Comparison of ENCODE assay signal across 8 cellular contexts in the genomic region with DNA sequence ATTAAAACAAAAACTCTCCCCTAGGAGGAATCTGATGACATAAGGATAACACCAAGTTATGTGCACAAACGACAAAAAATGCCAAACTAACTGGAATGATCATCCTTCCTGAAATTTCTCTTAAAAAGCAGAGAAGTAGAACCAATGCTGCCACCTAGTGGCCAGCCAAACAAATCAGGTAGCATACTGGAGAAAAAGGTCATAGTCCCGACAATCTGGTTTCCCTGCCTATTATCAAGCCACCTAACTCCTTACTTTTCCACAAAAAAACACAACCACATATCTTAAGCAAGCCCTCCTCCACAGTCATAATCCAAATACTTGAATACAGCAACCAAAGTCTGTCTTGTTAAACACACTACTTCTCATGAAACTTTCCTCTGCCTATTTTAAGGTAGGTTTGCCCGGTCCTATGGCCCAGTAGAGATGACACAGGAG. TPM values are rescaled to one million over a fixed set of nuclear protein-coding genes. Genes with fewer than 3 reads are reported as not detected.
DNase-seq lines count a peak whose midpoint lies in the region; ATAC-seq, FAIRE-seq and TF ChIP-seq lines count a peak whose summit lies in the region.

No MANE protein-coding gene starts in this region.

- peaks cover 3% of the 10 kb centered on the region for H3K23me2 ChIP-seq in H1 (ENCODE audit: low read depth, low read length)

- no peak for TF ChIP-seq POLR2A in H1 (IDR thresholded peaks at IDR 0.05; ENCODE audit: control extremely low read depth in 1 of 2, low read depth in 2 of 2, low read length in 2 of 2)

- H3K27me3 ChIP-seq in H1 (replicated peaks in 1 of 4; ENCODE audit: control insufficient read depth in 3 of 4, extremely low read depth in 1 of 4, insufficient read depth in 3 of 4, low read length in 3 of 4): no peaks in the 10 kb centered on the region

- WGBS in H1 (ENCODE audit: extremely low coverage in 1 of 2, insufficient coverage in 1 of 2, insufficient read length in 1 of 2, insufficient replicate concordance in 2 of 2, low coverage in 1 of 2, low lambda C conversion rate in 2 of 2, missing lambda C conversion rate in 1 of 2), 2 experiments: 66% methylated on average over 3 of the region's 3 CpGs; no CpG with 5 or more reads in 1 of the 2 experiments

- no peak overlapping the region for H2BK120ac ChIP-seq in H1 (replicated peaks; ENCODE audit: low read depth, low read length)

- H3K4me1 ChIP-seq in H1 (replicated peaks in 1 of 4; ENCODE audit: control insufficient read depth in 3 of 4, insufficient read depth in 4 of 4, low read length in 3 of 4): peaks cover 0 to 4% (median 1%) of the 10 kb centered on the region in 4 experiments; a peak in 2 of 7 replicates
- H3K4me1 ChIP-seq in mucosa of descending colon (ENCODE audit: low read depth): peaks cover 27% of the 10 kb centered on the region

- no peaks in the 10 kb centered on the region for H3K79me2 ChIP-seq in H1 (ENCODE audit: control insufficient read depth in 1 of 2, insufficient read depth in 2 of 2, low read length in 2 of 2)

- H3K4me2 ChIP-seq in H1 (ENCODE audit: insufficient read depth in 1 of 2, low read depth in 2 of 2, low read length in 2 of 2): no peak overlapping the region

- POLR2A ChIA-PET in H1 (lab: Charles Lee; ENCODE audit: partially characterized antibody): no interaction called here

- H4K91ac ChIP-seq in H1 (replicated peaks; ENCODE audit: insufficient read length, low read length): no peak overlapping the region

- FAIRE-seq in H1 (lab: Jason Lieb, UNC): peak; percentile 92

- H3K27ac ChIP-seq in H1 (ENCODE audit: low read depth, low read length): no peak overlapping the region

- H3K79me1 ChIP-seq in H1 (ENCODE audit: low read depth, low read length): no peaks in the 10 kb centered on the region

- no peak overlapping the region for H4K8ac ChIP-seq in H1 (ENCODE audit: extremely low read depth, insufficient read depth, low read length)

- H3K23ac ChIP-seq in H1 (ENCODE audit: insufficient read length): no peak overlapping the region

- H2AK5ac ChIP-seq in H1 (ENCODE audit: low read depth, low read length): no peak overlapping the region

- TF ChIP-seq RAD21 in H1 (IDR thresholded peaks at IDR 0.05 in 1 of 2, conservative IDR thresholded peaks at IDR 0.05 in 1 of 2; ENCODE audit: low read depth in 2 of 2, low read length in 2 of 2): peak; percentile 72 to 77

- DNase-seq in AG09309 (ENCODE audit: low read depth) (peak; percentile 60), GOT3 (lab: John Stamatoyannopoulos, UW) (peak; percentile 11), NCI-H748 (lab: John Stamatoyannopoulos, UW; ENCODE audit: unreplicated experiment) (peak; percentile 75), H1 (ENCODE audit: low read depth in 1 of 2, low spot score in 2 of 2) (peak in 1 of 2 experiments; percentile 70), mucosa of descending colon (peak in 2 of 3 donors; percentile 69 to 90)
- peak; percentile 62 to 74 for DNase-seq in activated CD4-positive, alpha-beta T cell treated with anti-CD3 and anti-CD28 coated beads, Interleukin-2, amount 50 U/mL, for 48 hours
- DNase-seq in stimulated activated CD8-positive, alpha-beta memory T cell treated with anti-CD3 and anti-CD28 coated beads, Interleukin-7, amount 100 ng/mL, for 24 hours (ENCODE audit: low read depth): peak; percentile 31

- no peak overlapping the region for H3K9ac ChIP-seq in H1 (replicated peaks in 1 of 4; ENCODE audit: extremely low read depth in 1 of 4, low read depth in 3 of 4, low read length in 3 of 4)

- CTCF ChIA-PET in H1 (lab: Charles Lee; ENCODE audit: partially characterized antibody): interaction anchor here (0.8 to 3.4 kb wide), 9 partner anchors 7 to 174 kb away, joined by 3 to 14 read pairs (median 4); partner anchors contain the start of genes APOBEC2 and UNC5CL

- H3K9me3 ChIP-seq in H1 (ENCODE audit: insufficient read depth in 2 of 2, low read depth in 1 of 2, low read length in 1 of 2) (no peaks in the 10 kb centered on the region), mucosa of descending colon (no peaks in the 10 kb centered on the region)

- H3K14ac ChIP-seq in H1 (ENCODE audit: insufficient read length): no peak overlapping the region

- peak; percentile 80 for TF ChIP-seq CTCF in AG09309 (IDR thresholded peaks at IDR 0.05; ENCODE audit: control insufficient read depth, insufficient read depth, low read depth, low read length, missing control alignments)
- peak in 2 of 3 experiments; percentile 54 to 79; a peak in 2 of 4 replicates for TF ChIP-seq CTCF in H1 (IDR thresholded peaks at IDR 0.05; ENCODE audit: control extremely low read depth in 1 of 3, insufficient read depth in 1 of 3, low read depth in 1 of 3, low read length in 3 of 3)
- TF ChIP-seq CTCF in mucosa of descending colon (IDR thresholded peaks at IDR 0.05): peak; percentile 73

- H2BK15ac ChIP-seq in H1 (ENCODE audit: low read length): no peak overlapping the region

- H4K5ac ChIP-seq in H1 (ENCODE audit: insufficient read length, low read depth, low read length): no peak overlapping the region

- no peak overlapping the region for H3K4me3 ChIP-seq in AG09309 (ENCODE audit: control insufficient read depth, low read depth, low read length)
- no peak overlapping the region for H3K4me3 ChIP-seq in H1 (ENCODE audit: extremely low read depth in 1 of 4, insufficient read depth in 2 of 4, low read depth in 3 of 4, low read length in 4 of 4)
- no peak overlapping the region for H3K4me3 ChIP-seq in mucosa of descending colon

- H3K56ac ChIP-seq in H1 (replicated peaks; ENCODE audit: insufficient read length, low read depth, low read length): no peak overlapping the region

- no peak overlapping the region for H3K4ac ChIP-seq in H1 (replicated peaks; ENCODE audit: insufficient read length, low read depth, low read length)

- intact Hi-C loops in mucosa of descending colon (cut with DNase I, micrococcal nuclease): loop anchor here in 1 of 2 donors (5.0 kb wide), 1 partner anchor 60 kb away; no protein-coding TSS in a partner anchor

- no peak overlapping the region for H2AFZ ChIP-seq in H1 (ENCODE audit: low read length)

- no peak overlapping the region for H2BK12ac ChIP-seq in H1 (ENCODE audit: low read depth, low read length)

- no peak for TF ChIP-seq EP300 in H1 (IDR thresholded peaks at IDR 0.05; ENCODE audit: borderline replicate concordance in 1 of 2, low read depth in 2 of 2, low read length in 2 of 2)

- ATAC-seq in mucosa of descending colon (peak; percentile 47), GM19035 (IDR thresholded peaks at IDR 0.05; ENCODE audit: unreplicated experiment) (no peak)

- H3K18ac ChIP-seq in H1 (ENCODE audit: extremely low read depth, low read length): no peak overlapping the region

- H2BK20ac ChIP-seq in H1 (ENCODE audit: low read length): no peak overlapping the region

- no peak overlapping the region for H2BK5ac ChIP-seq in H1 (ENCODE audit: low read depth, low read length)

- H3K36me3 ChIP-seq in H1 (ENCODE audit: control insufficient read depth in 2 of 4, insufficient read depth in 4 of 4, low read length in 3 of 4): peaks cover 4 to 48% (median 26%) of the 10 kb centered on the region in 4 experiments; a peak in 7 of 8 replicates
- no peaks in the 10 kb centered on the region for H3K36me3 ChIP-seq in mucosa of descending colon (ENCODE audit: low read depth)

- H4K20me1 ChIP-seq in H1 (replicated peaks in 1 of 2; ENCODE audit: control insufficient read depth in 1 of 2, insufficient read depth in 2 of 2, low read length in 2 of 2): no peaks in the 10 kb centered on the region

RNA-seq across cellular contexts. Expression of gene OARD1, which starts 5.3 kb away (rescaled TPM):
- 35.1 and 35.8 TPM in 2 replicates for total RNA-seq in H1 (2021; fragmentation: NEBNext Ultra II Directional; extraction: Animal tissue kit (Norgen Biotek cat#: 25700))
- polyA plus RNA-seq in H1 (2011; rRNA removed): 10.0 and 16.8 TPM in 2 replicates
- 23.6 TPM for polyA plus RNA-seq in H1 (2011; cell fraction: cytosol; rRNA removed)
- 17.7 TPM for polyA plus RNA-seq in H1 (2011; cell fraction: nucleus; rRNA removed)
- polyA plus RNA-seq in H1 (2012, experiment 1 of 2): 39.9 to 57.0 TPM (median 45.3 TPM) in 4 replicates
- 14.5 TPM for polyA plus RNA-seq in H1 (2012, experiment 2 of 2)
- 39.3 TPM for polyA plus RNA-seq in H1 (2013, experiment 1 of 2)
- polyA plus RNA-seq in H1 (2013, experiment 2 of 2): 38.0 TPM
- 12.1 and 14.3 TPM in 2 replicates for polyA minus RNA-seq in H1 (2011; rRNA and poly(A)+ RNA removed)
- polyA minus RNA-seq in H1 (2011; cell fraction: cytosol; rRNA and poly(A)+ RNA removed): 6.8 TPM
- 31.0 TPM for polyA minus RNA-seq in H1 (2011; cell fraction: nucleus; rRNA and poly(A)+ RNA removed)
- 10 to 100 TPM; 23.0 to 37.4 (median 23.7) TPM for total RNA-seq in mucosa of descending colon

RNA-seq across cellular contexts. Expression of gene NFYA, which starts 5.9 kb away (rescaled TPM):
- total RNA-seq in H1 (2021; fragmentation: NEBNext Ultra II Directional; extraction: Animal tissue kit (Norgen Biotek cat#: 25700)): 33.7 and 35.5 TPM in 2 replicates
- 19.7 and 19.8 TPM in 2 replicates for polyA plus RNA-seq in H1 (2011; rRNA removed)
- polyA plus RNA-seq in H1 (2011; cell fraction: cytosol; rRNA removed): 16.0 TPM
- 31.4 TPM for polyA plus RNA-seq in H1 (2011; cell fraction: nucleus; rRNA removed)
- 28.7 to 39.9 TPM (median 32.2 TPM) in 4 replicates for polyA plus RNA-seq in H1 (2012, experiment 1 of 2)
- polyA plus RNA-seq in H1 (2012, experiment 2 of 2): 2.5 TPM
- polyA plus RNA-seq in H1 (2013, experiment 1 of 2): 16.5 TPM
- polyA plus RNA-seq in H1 (2013, experiment 2 of 2): 17.7 TPM
- 82.8 and 113 TPM in 2 replicates for polyA minus RNA-seq in H1 (2011; rRNA and poly(A)+ RNA removed)
- 29.5 TPM for polyA minus RNA-seq in H1 (2011; cell fraction: cytosol; rRNA and poly(A)+ RNA removed)
- 37.6 TPM for polyA minus RNA-seq in H1 (2011; cell fraction: nucleus; rRNA and poly(A)+ RNA removed)
- 10 to 100 TPM; 19.0 to 20.9 (median 20.2) TPM for total RNA-seq in mucosa of descending colon

RNA-seq across cellular contexts. Expression of gene APOBEC2, which starts 13.9 kb away (rescaled TPM):
- total RNA-seq in H1 (2021; fragmentation: NEBNext Ultra II Directional; extraction: Animal tissue kit (Norgen Biotek cat#: 25700)): not detected in 2 replicates
- polyA plus RNA-seq in H1 (2011; rRNA removed): not detected in 2 replicates
- polyA plus RNA-seq in H1 (2011; cell fraction: cytosol; rRNA removed): not detected
- not detected for polyA plus RNA-seq in H1 (2011; cell fraction: nucleus; rRNA removed)
- polyA plus RNA-seq in H1 (2012, experiment 1 of 2): 0.21 to 0.53 TPM (median 0.42 TPM) in 3 of 4 replicates, not detected in the other
- not detected for polyA plus RNA-seq in H1 (2012, experiment 2 of 2)
- polyA plus RNA-seq in H1 (2013, experiment 1 of 2): not detected
- polyA plus RNA-seq in H1 (2013, experiment 2 of 2): not detected
- not detected in 2 replicates for polyA minus RNA-seq in H1 (2011; rRNA and poly(A)+ RNA removed)
- polyA minus RNA-seq in H1 (2011; cell fraction: cytosol; rRNA and poly(A)+ RNA removed): not detected
- polyA minus RNA-seq in H1 (2011; cell fraction: nucleus; rRNA and poly(A)+ RNA removed): not detected
- not detected for total RNA-seq in mucosa of descending colon

RNA-seq across cellular contexts. Expression of gene TSPO2, which starts 24.6 kb away (rescaled TPM):
- total RNA-seq in H1 (2021; fragmentation: NEBNext Ultra II Directional; extraction: Animal tissue kit (Norgen Biotek cat#: 25700)): not detected in 2 replicates
- not detected in 2 replicates for polyA plus RNA-seq in H1 (2011; rRNA removed)
- polyA plus RNA-seq in H1 (2011; cell fraction: cytosol; rRNA removed): not detected
- not detected for polyA plus RNA-seq in H1 (2011; cell fraction: nucleus; rRNA removed)
- 0.31 TPM in 1 of 4 replicates, not detected in the others for polyA plus RNA-seq in H1 (2012, experiment 1 of 2)
- polyA plus RNA-seq in H1 (2012, experiment 2 of 2): not detected
- polyA plus RNA-seq in H1 (2013, experiment 1 of 2): not detected
- polyA plus RNA-seq in H1 (2013, experiment 2 of 2): not detected
- not detected in 2 replicates for polyA minus RNA-seq in H1 (2011; rRNA and poly(A)+ RNA removed)
- polyA minus RNA-seq in H1 (2011; cell fraction: cytosol; rRNA and poly(A)+ RNA removed): not detected
- not detected for polyA minus RNA-seq in H1 (2011; cell fraction: nucleus; rRNA and poly(A)+ RNA removed)
- total RNA-seq in mucosa of descending colon: under 1 TPM in 1 of 3 donors, not detected in 2; 0.48 TPM

RNA-seq across cellular contexts. Expression of gene UNC5CL, which starts 27.9 kb away (rescaled TPM):
- 1.3 and 1.4 TPM in 2 replicates for total RNA-seq in H1 (2021; fragmentation: NEBNext Ultra II Directional; extraction: Animal tissue kit (Norgen Biotek cat#: 25700))
- 1.7 and 2.3 TPM in 2 replicates for polyA plus RNA-seq in H1 (2011; rRNA removed)
- polyA plus RNA-seq in H1 (2011; cell fraction: cytosol; rRNA removed): 2.7 TPM
- 9.9 TPM for polyA plus RNA-seq in H1 (2011; cell fraction: nucleus; rRNA removed)
- polyA plus RNA-seq in H1 (2012, experiment 1 of 2): 1.8 to 2.6 TPM (median 2.4 TPM) in 4 replicates
- polyA plus RNA-seq in H1 (2012, experiment 2 of 2): 0.72 TPM
- 1.0 TPM for polyA plus RNA-seq in H1 (2013, experiment 1 of 2)
- 0.72 TPM for polyA plus RNA-seq in H1 (2013, experiment 2 of 2)
- polyA minus RNA-seq in H1 (2011; rRNA and poly(A)+ RNA removed): 0.34 and 1.1 TPM in 2 replicates
- 0.95 TPM for polyA minus RNA-seq in H1 (2011; cell fraction: cytosol; rRNA and poly(A)+ RNA removed)
- polyA minus RNA-seq in H1 (2011; cell fraction: nucleus; rRNA and poly(A)+ RNA removed): 3.7 TPM
- 1 to 10 TPM; 3.4 to 9.7 (median 7.4) TPM for total RNA-seq in mucosa of descending colon
